9 cellular contexts compared by ENCODE assay signal in the genomic region with DNA sequence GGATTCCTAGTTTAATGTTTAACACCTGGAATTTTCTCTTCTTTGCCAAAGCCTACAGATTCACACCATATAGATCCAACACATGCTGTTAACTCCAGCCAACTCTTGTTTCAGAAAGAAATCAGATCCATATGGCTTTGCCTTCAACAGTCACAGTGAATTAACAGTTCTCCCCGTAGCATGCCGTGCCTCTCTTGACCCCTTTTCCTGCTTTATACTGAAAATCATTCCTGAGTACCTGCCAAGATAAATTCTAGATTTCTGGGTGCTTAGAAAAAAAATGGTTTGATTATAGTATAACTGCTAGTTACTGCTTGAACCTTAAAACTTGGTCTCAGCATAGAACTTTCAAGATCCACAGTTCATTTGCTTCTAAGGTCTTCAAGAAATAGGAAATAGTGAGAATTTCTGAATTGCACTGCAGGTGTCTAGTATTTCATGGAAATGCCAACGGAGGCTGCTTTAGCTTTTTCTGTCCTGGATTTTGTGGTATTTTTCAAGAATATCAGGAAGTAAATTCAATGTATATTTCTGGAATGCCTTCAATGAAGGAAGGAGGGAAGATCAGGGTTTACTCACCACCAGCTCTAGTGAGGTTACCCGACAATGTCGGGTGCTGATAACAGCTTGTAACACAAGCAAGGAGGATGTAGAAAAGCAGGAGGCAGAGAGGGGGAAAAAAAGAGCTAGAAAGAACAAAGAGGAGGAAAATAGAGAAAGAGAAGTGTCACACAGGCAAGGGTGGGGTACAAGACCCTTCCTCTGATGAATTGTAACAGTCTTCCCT. TPM values are rescaled to one million over a fixed set of nuclear protein-coding genes. Genes with fewer than 3 reads are reported as not detected.
A peak's percentile ranks its signal among the peaks of the same experiment; 100 is the strongest.
DNase-seq lines count a peak whose midpoint lies in the region; ATAC-seq and TF ChIP-seq lines count a peak whose summit lies in the region.
"Had no signal": no experiment of that assay in that cellular context is flagged by ENCODE, and none has a peak within 500 bp of the region (broad histone marks: within the 10 kb centered on the region; RNA-seq: fewer than 3 reads in every experiment).

No MANE protein-coding gene starts in this region.

- POLR2A ChIA-PET in activated naive CD8-positive, alpha-beta T cell treated with anti-CD3 and anti-CD28 coated beads, Interleukin-2, amount 10 ng/mL, durations not matched to agents 7 days and 5 days (lab: Charles Lee): no interaction called here

- TF ChIP-seq CTCF in stomach (IDR thresholded peaks at IDR 0.05): no peak

- H3K9me3 Mint-ChIP-seq in activated naive CD8-positive, alpha-beta T cell treated with anti-CD3 and anti-CD28 coated beads, Interleukin-2, amount 10 ng/mL, durations not matched to agents 7 days and 5 days: no peaks in the 10 kb centered on the region

- H3K27ac ChIP-seq in iPS-20b (ENCODE audit: low read length) (no peak overlapping the region), stomach (peak overlapping the region in 2 of 5 donors; percentile 6 to 20)

- H3K27me3 Mint-ChIP-seq in activated naive CD8-positive, alpha-beta T cell treated with anti-CD3 and anti-CD28 coated beads, Interleukin-2, amount 10 ng/mL, durations not matched to agents 7 days and 5 days: peaks cover 4% of the 10 kb centered on the region

- peak overlapping the region; percentile 24; the same call in 1 of the 2 replicates for H3K9ac ChIP-seq in iPS-20b (ENCODE audit: low read depth, low read length)

- intact Hi-C loops in stomach (cut with DNase I; ENCODE audit: low total_unique reads): no loop called here

- DNase-seq in HT1080 (ENCODE audit: low read depth) (peak; percentile 49), stomach (no peak), NCI-H2107 treated with DMSO at 0.1 percent for 48 hours (lab: John Stamatoyannopoulos, UW; ENCODE audit: unreplicated experiment) (no peak), nucleus accumbens (lab: John Stamatoyannopoulos, UW) (no peak)
- no peak for DNase-seq in activated naive CD8-positive, alpha-beta T cell treated with anti-CD3 and anti-CD28 coated beads, Interleukin-2, amount 10 ng/mL, durations not matched to agents 7 days and 5 days
- DNase-seq in effector CD4-positive, alpha-beta T cell: no peak
- DNase-seq: NCI-H1930 had no signal

- H3K4me3 ChIP-seq in iPS-20b (ENCODE audit: low read length): peak overlapping the region; percentile 33
- H3K4me3 ChIP-seq in stomach: peak overlapping the region; percentile 15 to 40 (median 30)

- peaks cover 15% of the 10 kb centered on the region for H3K4me1 ChIP-seq in iPS-20b (ENCODE audit: insufficient read depth, low read length)
- peaks cover 0 to 37% (median 18%) of the 10 kb centered on the region in 4 donors for H3K4me1 ChIP-seq in stomach

- TF ChIP-seq POLR2A in stomach (IDR thresholded peaks at IDR 0.05): no peak

- peak overlapping the region; percentile 29 for H3K4me3 Mint-ChIP-seq in activated naive CD8-positive, alpha-beta T cell treated with anti-CD3 and anti-CD28 coated beads, Interleukin-2, amount 10 ng/mL, durations not matched to agents 7 days and 5 days

- TF ChIP-seq EP300 in stomach (IDR thresholded peaks at IDR 0.05): no peak

- no peaks in the 10 kb centered on the region for H3K36me3 Mint-ChIP-seq in activated naive CD8-positive, alpha-beta T cell treated with anti-CD3 and anti-CD28 coated beads, Interleukin-2, amount 10 ng/mL, durations not matched to agents 7 days and 5 days

- no peak for ATAC-seq in activated naive CD8-positive, alpha-beta T cell treated with anti-CD3 and anti-CD28 coated beads, Interleukin-2, amount 10 ng/mL, durations not matched to agents 7 days and 5 days (ENCODE audit: low read depth)
- ATAC-seq in HG03442 (IDR thresholded peaks at IDR 0.05; ENCODE audit: unreplicated experiment): no peak

- WGBS in stomach, 5 donors: 12 to 33% (median 15%) methylated on average over 5 of the region's 5 CpGs

- H3K9me3 ChIP-seq in iPS-20b (ENCODE audit: insufficient read depth, low read depth, low read length): no peaks in the 10 kb centered on the region
- H3K9me3 ChIP-seq in stomach: no peaks in the 10 kb centered on the region

- H3K36me3 ChIP-seq in iPS-20b (ENCODE audit: insufficient read depth, low read depth, low read length) (peaks cover 61% of the 10 kb centered on the region), stomach (no peaks in the 10 kb centered on the region)

- H3K27me3 ChIP-seq in iPS-20b (ENCODE audit: insufficient read depth, low read length) (no peaks in the 10 kb centered on the region), stomach (no peaks in the 10 kb centered on the region)

- H3K4me1 Mint-ChIP-seq in activated naive CD8-positive, alpha-beta T cell treated with anti-CD3 and anti-CD28 coated beads, Interleukin-2, amount 10 ng/mL, durations not matched to agents 7 days and 5 days: peaks cover 6% of the 10 kb centered on the region

- no peak overlapping the region for H3K27ac Mint-ChIP-seq in activated naive CD8-positive, alpha-beta T cell treated with anti-CD3 and anti-CD28 coated beads, Interleukin-2, amount 10 ng/mL, durations not matched to agents 7 days and 5 days

RNA-seq across cellular contexts. Expression of a gene that starts 6.6 kb away (rescaled TPM):
- total RNA-seq in HT1080 (2014; rRNA removed; shearing (Covaris generic)): 6.9 and 10.7 TPM in 2 replicates
- polyA plus RNA-seq in HT1080 (2015; cell fraction: cytosol; rRNA removed): 1.3 and 3.5 TPM in 2 replicates
- polyA plus RNA-seq in HT1080 (2015; cell fraction: nucleus; rRNA removed): 43.8 and 45.7 TPM in 2 replicates
- 1 to 10 TPM; 2.1 to 2.2 TPM for total RNA-seq in activated naive CD8-positive, alpha-beta T cell treated with anti-CD3 and anti-CD28 coated beads, Interleukin-2, amount 10 ng/mL, durations not matched to agents 7 days and 5 days
- total RNA-seq in stomach: 100 to 1,000 TPM in 1 of 5 donors, 10 to 100 TPM in 3, 1 to 10 TPM in 1; 6.1 to 106 (median 25.1) TPM
- polyA plus RNA-seq in stomach: 1 to 10 TPM; 1.8 to 8.0 (median 2.0) TPM
